27 cellular contexts compared by ENCODE assay signal in genomic region chr1:58799080-58799479, GRCh38.
"Had no signal": no experiment of that assay in that cellular context is flagged by ENCODE, and none has a peak within 500 bp of the region (broad histone marks: within the 10 kb centered on the region; RNA-seq: fewer than 3 reads in every experiment).

No MANE protein-coding gene starts in this region.

- H3K27ac ChIP-seq: colonic mucosa, esophagus squamous epithelium, lower lobe of right lung, ovary, psoas muscle, sigmoid colon had no signal

- H3K36me3 ChIP-seq: colonic mucosa, esophagus squamous epithelium, lower lobe of right lung, ovary, sigmoid colon had no signal

- H3K27ac Mint-ChIP-seq: dendritic cell treated with granulocyte-macrophage colony-stimulating factor and Interleukin-4, amounts not matched to agents 40 ng/mL and 50 ng/mL, for 4 days; nephron progenitor cell; stimulated activated naive B cell treated with anti-CD40 and anti-IgM and Interleukin-4, amounts not matched to agents 10 μg/mL and 1 μg/mL and 100 μg/mL, for 72 hours had no signal

- H3K4me1 ChIP-seq: colonic mucosa, lower lobe of right lung, sigmoid colon had no signal

- H3K9me3 ChIP-seq: colonic mucosa, esophagus squamous epithelium, lower lobe of right lung, ovary, psoas muscle, sigmoid colon had no signal

- ATAC-seq: left colon; left ventricle myocardium superior; lower lobe of right lung; naive thymus-derived CD8-positive, alpha-beta T cell; psoas muscle; right cardiac atrium; stimulated activated naive B cell treated with anti-CD40 and anti-IgM and Interleukin-4, amounts not matched to agents 10 μg/mL and 1 μg/mL and 100 μg/mL, for 72 hours had no signal

- H3K27me3 ChIP-seq: colonic mucosa, esophagus squamous epithelium, ovary, sigmoid colon had no signal

- FAIRE-seq: endothelial cell of umbilical vein had no signal

- DNase-seq: central memory CD4-positive, alpha-beta T cell; colonic mucosa; effector CD8-positive, alpha-beta T cell; esophagus squamous epithelium; foreskin melanocyte; hypothalamus; immature natural killer cell; islet precursor cell; kidney glomerular epithelial cell; left colon; left ventricle myocardium superior; lower lobe of right lung; midbrain; naive thymus-derived CD8-positive, alpha-beta T cell; nephron progenitor cell; occipital lobe; ovary; posterior cingulate gyrus; psoas muscle; right cardiac atrium; sigmoid colon; stimulated activated CD4-positive, alpha-beta T cell treated with anti-CD3 and anti-CD28 coated beads, Interleukin-4, amount 100 ng/mL, for 4 hours; stimulated activated naive B cell treated with anti-CD40 and anti-IgM and Interleukin-4, amounts not matched to agents 10 μg/mL and 1 μg/mL and 100 μg/mL, for 72 hours; trophoblast cell had no signal

- H3K9me3 Mint-ChIP-seq: dendritic cell treated with granulocyte-macrophage colony-stimulating factor and Interleukin-4, amounts not matched to agents 40 ng/mL and 50 ng/mL, for 4 days; immature natural killer cell; naive thymus-derived CD8-positive, alpha-beta T cell; nephron progenitor cell; stimulated activated naive CD8-positive, alpha-beta T cell treated with anti-CD3 and anti-CD28 coated beads, Interleukin-15, Interleukin-2, amounts not matched to agents 100 ng/mL and 50 ng/mL, for 24 hours had no signal

- H3K4me3 Mint-ChIP-seq: dendritic cell treated with granulocyte-macrophage colony-stimulating factor and Interleukin-4, amounts not matched to agents 40 ng/mL and 50 ng/mL, for 4 days; immature natural killer cell; naive thymus-derived CD8-positive, alpha-beta T cell; nephron progenitor cell; stimulated activated naive B cell treated with anti-CD40 and anti-IgM and Interleukin-4, amounts not matched to agents 10 μg/mL and 1 μg/mL and 100 μg/mL, for 72 hours; stimulated activated naive CD8-positive, alpha-beta T cell treated with anti-CD3 and anti-CD28 coated beads, Interleukin-15, Interleukin-2, amounts not matched to agents 100 ng/mL and 50 ng/mL, for 24 hours had no signal

- H3K4me3 ChIP-seq: colonic mucosa, esophagus squamous epithelium, lower lobe of right lung, ovary, psoas muscle, sigmoid colon had no signal

- H3K27me3 Mint-ChIP-seq: naive thymus-derived CD8-positive, alpha-beta T cell; stimulated activated naive B cell treated with anti-CD40 and anti-IgM and Interleukin-4, amounts not matched to agents 10 μg/mL and 1 μg/mL and 100 μg/mL, for 72 hours; stimulated activated naive CD8-positive, alpha-beta T cell treated with anti-CD3 and anti-CD28 coated beads, Interleukin-15, Interleukin-2, amounts not matched to agents 100 ng/mL and 50 ng/mL, for 24 hours had no signal
